Comparison of ENCODE assay signal across 11 cellular contexts in the genomic region with DNA sequence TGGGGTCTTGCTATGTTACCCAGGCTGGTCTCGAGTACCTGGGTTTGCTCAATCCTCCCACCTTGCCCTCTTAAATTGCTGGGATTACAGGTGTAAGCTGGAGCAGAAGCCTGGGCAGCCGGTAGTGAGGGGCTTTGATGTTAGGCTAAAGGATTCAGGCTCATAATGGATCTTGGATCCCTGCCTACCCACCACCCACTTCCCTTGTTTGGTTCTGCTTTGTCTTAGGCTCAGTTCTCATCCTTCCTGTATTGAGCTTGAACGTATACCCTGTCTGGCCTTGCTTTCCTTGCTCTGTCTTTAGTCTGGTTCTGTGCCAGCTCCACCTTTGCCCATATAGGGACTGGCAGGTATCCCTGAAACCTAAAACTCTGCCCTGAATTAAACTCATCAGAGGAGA. TPM values are rescaled to one million over a fixed set of nuclear protein-coding genes. Genes with fewer than 3 reads are reported as not detected.
DNase-seq lines count a peak whose midpoint lies in the region; ATAC-seq and TF ChIP-seq lines count a peak whose summit lies in the region.
"Had no signal": no experiment of that assay in that cellular context is flagged by ENCODE, and none has a peak within 500 bp of the region (broad histone marks: within the 10 kb centered on the region; RNA-seq: fewer than 3 reads in every experiment).

No MANE protein-coding gene starts in this region.

- peak overlapping the region; percentile 95 for H3K4me3 Mint-ChIP-seq in activated T-cell treated with anti-CD3 and anti-CD28 coated beads, Interleukin-2, amount 50 U/mL, for 4 hours
- H3K4me3 Mint-ChIP-seq in progenitor cell of endocrine pancreas (ENCODE audit: low read depth), result peak overlapping the region; percentile 88

- H3K4me3 ChIP-seq in adipocyte (ENCODE audit: low read length), result no peak overlapping the region

- H3K4me1 Mint-ChIP-seq in activated T-cell treated with anti-CD3 and anti-CD28 coated beads, Interleukin-2, amount 50 U/mL, for 4 hours (ENCODE audit: low read depth), result peaks cover 21% of the 10 kb centered on the region
- H3K4me1 Mint-ChIP-seq in progenitor cell of endocrine pancreas (ENCODE audit: low read depth), result peaks cover 10% of the 10 kb centered on the region

- H3K27ac Mint-ChIP-seq in progenitor cell of endocrine pancreas, result no peak overlapping the region

- no peaks in the 10 kb centered on the region for H3K9me3 Mint-ChIP-seq in activated T-cell treated with anti-CD3 and anti-CD28 coated beads, Interleukin-2, amount 50 U/mL, for 4 hours
- H3K9me3 Mint-ChIP-seq in progenitor cell of endocrine pancreas (ENCODE audit: low read depth), result no peaks in the 10 kb centered on the region

- H3K36me3 Mint-ChIP-seq in activated T-cell treated with anti-CD3 and anti-CD28 coated beads, Interleukin-2, amount 50 U/mL, for 4 hours (ENCODE audit: insufficient read depth), result no peaks in the 10 kb centered on the region
- H3K36me3 Mint-ChIP-seq in progenitor cell of endocrine pancreas (ENCODE audit: insufficient read depth), result peaks cover 1% of the 10 kb centered on the region

- ATAC-seq in activated T-cell treated with anti-CD3 and anti-CD28 coated beads, Interleukin-2, amount 50 U/mL, for 4 hours, result no peak
- no peak for ATAC-seq in HG03135 (IDR thresholded peaks at IDR 0.05; ENCODE audit: unreplicated experiment)
- no peak for ATAC-seq in foreskin keratinocyte
- ATAC-seq: left lung had no signal

- peak overlapping the region; percentile 23 for H3K9ac ChIP-seq in adipocyte (ENCODE audit: low read length)

- TF ChIP-seq CTCF in progenitor cell of endocrine pancreas (IDR thresholded peaks at IDR 0.05; ENCODE audit: unreplicated experiment), result no peak
- TF ChIP-seq CTCF in foreskin keratinocyte (conservative IDR thresholded peaks at IDR 0.05), result no peak

- H3K27me3 Mint-ChIP-seq in activated T-cell treated with anti-CD3 and anti-CD28 coated beads, Interleukin-2, amount 50 U/mL, for 4 hours (ENCODE audit: low read depth), result no peaks in the 10 kb centered on the region
- H3K27me3 Mint-ChIP-seq in progenitor cell of endocrine pancreas, result no peaks in the 10 kb centered on the region

- H3K27me3 ChIP-seq in adipocyte (replicated peaks; ENCODE audit: control insufficient read depth, insufficient read depth, low read length) (no peaks in the 10 kb centered on the region), foreskin keratinocyte (no peaks in the 10 kb centered on the region)
- H3K27me3 ChIP-seq: left lung had no signal

- H3K4me1 ChIP-seq in adipocyte (ENCODE audit: control insufficient read depth, insufficient read depth, low read length), result peaks cover 24% of the 10 kb centered on the region
- no peaks in the 10 kb centered on the region for H3K4me1 ChIP-seq in foreskin keratinocyte

- no peak overlapping the region for H3K27ac ChIP-seq in foreskin keratinocyte

- no peaks in the 10 kb centered on the region for H3K9me3 ChIP-seq in adipocyte (ENCODE audit: control insufficient read depth, low read length)
- H3K9me3 ChIP-seq: left lung had no signal

- peaks cover 4% of the 10 kb centered on the region for H3K36me3 ChIP-seq in adipocyte (ENCODE audit: control insufficient read depth, insufficient read depth, low read length, severe bottlenecking)

- no peak for DNase-seq in activated T-cell treated with anti-CD3 and anti-CD28 coated beads, Interleukin-2, amount 50 U/mL, for 4 hours
- DNase-seq in activated T-cell treated with anti-CD3 and anti-CD28 coated beads, Interleukin-2, amount 50 U/mL, for 48 hours, result no peak
- peak; percentile 29 for DNase-seq in NCI-H2196 (lab: John Stamatoyannopoulos, UW; ENCODE audit: unreplicated experiment)
- DNase-seq in adipocyte (ENCODE audit: low read depth), result no peak
- no peak for DNase-seq in progenitor cell of endocrine pancreas (ENCODE audit: low spot score, unreplicated experiment)
- DNase-seq in HuH-7 (ENCODE audit: low spot score), result no peak
- no peak for DNase-seq in foreskin keratinocyte
- DNase-seq: activated CD4-positive, CD25-positive, alpha-beta regulatory T cell treated with anti-CD3 and anti-CD28 coated beads, Interleukin-2, amount 50 U/mL, for 72 hours; left lung; NCI-H82 had no signal

RNA-seq across cellular contexts. Expression of a gene that starts 1.7 kb away (rescaled TPM):
- 10 to 100 TPM; 15.4 to 17.9 (median 17.8) TPM for total RNA-seq in activated T-cell treated with anti-CD3 and anti-CD28 coated beads, Interleukin-2, amount 50 U/mL, for 4 hours
- total RNA-seq in progenitor cell of endocrine pancreas (16.5 and 18.0 TPM in 2 replicates), foreskin keratinocyte (12.5 and 13.1 TPM in 2 replicates)
- polyA plus RNA-seq in foreskin keratinocyte, result 16.7 and 19.1 TPM in 2 replicates

RNA-seq across cellular contexts. Expression of a gene that starts 29.7 kb away (rescaled TPM):
- 1 to 10 TPM in 2 of 3 donors, under 1 TPM in 1; 0.90 to 6.7 (median 1.8) TPM for total RNA-seq in activated T-cell treated with anti-CD3 and anti-CD28 coated beads, Interleukin-2, amount 50 U/mL, for 4 hours
- total RNA-seq in progenitor cell of endocrine pancreas (55.9 and 58.0 TPM in 2 replicates), foreskin keratinocyte (0.25 and 0.31 TPM in 2 replicates)
- polyA plus RNA-seq in foreskin keratinocyte, result 0.36 and 0.38 TPM in 2 replicates
